ENCODE assay signal across 23 cellular contexts in genomic region chr7:7917593-7917992, GRCh38. TPM values are rescaled to one million over a fixed set of nuclear protein-coding genes. Genes with fewer than 3 reads are reported as not detected.
A peak's percentile ranks its signal among the peaks of the same experiment; 100 is the strongest.
DNase-seq lines count a peak whose midpoint lies in the region; ATAC-seq and TF ChIP-seq lines count a peak whose summit lies in the region.
"Had no signal": no experiment of that assay in that cellular context is flagged by ENCODE, and none has a peak within 500 bp of the region (broad histone marks: within the 10 kb centered on the region; RNA-seq: fewer than 3 reads in every experiment).

No MANE protein-coding gene starts in this region.

- BruUV-seq in IMR-90 (replicated peaks; lab: Mats Ljungman, UMichigan), result no TSS peak

- no peaks in the 10 kb centered on the region for H3K79me2 ChIP-seq in OCI-LY1 (ENCODE audit: insufficient read depth, low read length)

- H3K9me1 ChIP-seq in IMR-90 (ENCODE audit: insufficient read depth, low read length), result no peaks in the 10 kb centered on the region

- no peak overlapping the region for H3K56ac ChIP-seq in IMR-90 (ENCODE audit: extremely low read depth, insufficient read depth, low read length)

- 40% methylated on average over 1 of the region's 1 CpG; no CpG with 5 or more reads in 1 of the 2 experiments for WGBS in IMR-90 (ENCODE audit: extremely low coverage in 2 of 2, insufficient read length in 1 of 2), 2 experiments

- H3K18ac ChIP-seq in IMR-90 (ENCODE audit: low read depth, low read length), result no peak overlapping the region

- peaks cover 30% of the 10 kb centered on the region for H3K4me1 Mint-ChIP-seq in memory B cell
- peaks cover 8 to 11% of the 10 kb centered on the region in 2 donors for H3K4me1 Mint-ChIP-seq in effector memory CD8-positive, alpha-beta T cell (ENCODE audit: low read depth in 2 of 2)
- H3K4me1 Mint-ChIP-seq: CD14-positive monocyte had no signal

- H4K91ac ChIP-seq in IMR-90 (ENCODE audit: insufficient read depth, low read depth, low read length), result no peak overlapping the region

- H2BK120ac ChIP-seq in IMR-90 (ENCODE audit: low read depth, low read length), result no peak overlapping the region

- TF ChIP-seq CTCF in IMR-90 (conservative IDR thresholded peaks at IDR 0.05; ENCODE audit: low read depth, low read length) (no peak), OCI-LY1 (IDR thresholded peaks at IDR 0.05; ENCODE audit: low read length) (no peak)

- H3K27ac Mint-ChIP-seq in memory B cell, result peak overlapping the region; percentile 36
- H3K27ac Mint-ChIP-seq in effector memory CD8-positive, alpha-beta T cell, result no peak overlapping the region
- H3K27ac Mint-ChIP-seq: CD14-positive monocyte; CD4-positive, CD25-positive, alpha-beta regulatory T cell; CD8-positive, alpha-beta memory T cell had no signal

- H3K4me3 Mint-ChIP-seq in memory B cell, result no peak overlapping the region
- H3K4me3 Mint-ChIP-seq in effector memory CD8-positive, alpha-beta T cell, result no peak overlapping the region
- H3K4me3 Mint-ChIP-seq: CD14-positive monocyte; CD4-positive, alpha-beta memory T cell; CD4-positive, CD25-positive, alpha-beta regulatory T cell; CD8-positive, alpha-beta memory T cell had no signal

- TF ChIP-seq RAD21 in IMR-90 (IDR thresholded peaks at IDR 0.05; ENCODE audit: low read length), result no peak

- in situ Hi-C loops in IMR-90 (cut with MboI; ENCODE audit: low sequenced_read_pairs), result no loop called here

- H4K20me1 ChIP-seq in IMR-90 (ENCODE audit: insufficient read depth, low read length) (no peaks in the 10 kb centered on the region), OCI-LY1 (ENCODE audit: insufficient read depth, low read length) (no peaks in the 10 kb centered on the region)
- H4K20me1 ChIP-seq: BLaER1 had no signal

- H2AK9ac ChIP-seq in IMR-90 (replicated peaks; ENCODE audit: low read depth, low read length, poor library complexity), result no peak overlapping the region

- H3K27me3 Mint-ChIP-seq in memory B cell, result no peaks in the 10 kb centered on the region
- no peaks in the 10 kb centered on the region for H3K27me3 Mint-ChIP-seq in effector memory CD8-positive, alpha-beta T cell
- H3K27me3 Mint-ChIP-seq: CD4-positive, alpha-beta memory T cell; CD4-positive, CD25-positive, alpha-beta regulatory T cell; CD8-positive, alpha-beta memory T cell had no signal

- H3K4me1 ChIP-seq in IMR-90 (ENCODE audit: control insufficient read depth, insufficient read depth, low read length) (no peaks in the 10 kb centered on the region; the same call in 1 of the 2 replicates), OCI-LY1 (ENCODE audit: insufficient read depth, low read length, severe bottlenecking) (peaks cover 43% of the 10 kb centered on the region)
- H3K4me1 ChIP-seq: BE2C had no signal

- H3K36me3 Mint-ChIP-seq in memory B cell, result peaks cover 14% of the 10 kb centered on the region
- H3K36me3 Mint-ChIP-seq in effector memory CD8-positive, alpha-beta T cell (ENCODE audit: insufficient read depth), result peaks cover 6% of the 10 kb centered on the region
- H3K36me3 Mint-ChIP-seq: CD14-positive monocyte had no signal

- H2AFZ ChIP-seq in IMR-90 (replicated peaks; ENCODE audit: low read length, poor library complexity) (no peak overlapping the region), OCI-LY1 (ENCODE audit: low read length) (no peak overlapping the region)

- POLR2A ChIA-PET in IMR-90 (lab: Charles Lee; ENCODE audit: unreplicated experiment), result no interaction called here

- no peak overlapping the region for H4K5ac ChIP-seq in IMR-90 (ENCODE audit: low read depth, low read length)

- no peak overlapping the region for H3K14ac ChIP-seq in IMR-90 (replicated peaks; ENCODE audit: low read depth, low read length)

- H3K4me2 ChIP-seq in IMR-90 (ENCODE audit: low read depth, low read length) (no peak overlapping the region), OCI-LY1 (ENCODE audit: low read length) (no peak overlapping the region)
- H3K4me2 ChIP-seq: BLaER1 had no signal

- no peak overlapping the region for H3K4me3 ChIP-seq in IMR-90 (ENCODE audit: insufficient read depth, low read depth, low read length)
- H3K4me3 ChIP-seq in OCI-LY1 (ENCODE audit: low read depth, low read length, poor library complexity, severe bottlenecking), result no peak overlapping the region
- H3K4me3 ChIP-seq: BLaER1, GM12878 had no signal

- H4K8ac ChIP-seq in IMR-90 (ENCODE audit: low read depth in 2 of 2, low read length in 2 of 2), result no peak overlapping the region

- no peak overlapping the region for H3K23ac ChIP-seq in IMR-90 (ENCODE audit: low read depth, low read length)

- H3K9ac ChIP-seq in IMR-90 (ENCODE audit: low read depth, low read length) (no peak overlapping the region), OCI-LY1 (ENCODE audit: low read length) (no peak overlapping the region)
- H3K9ac ChIP-seq: BLaER1 had no signal

- no peak overlapping the region for H3K4ac ChIP-seq in IMR-90 (ENCODE audit: low read depth, low read length)

- H2BK5ac ChIP-seq in IMR-90 (ENCODE audit: low read depth, low read length, poor library complexity, severe bottlenecking), result no peak overlapping the region

- intact Hi-C loops in IMR-90 (cut with micrococcal nuclease), result no loop called here

- H3K27ac ChIP-seq in IMR-90 (ENCODE audit: insufficient read depth, low read length) (no peak overlapping the region), OCI-LY1 (ENCODE audit: low read depth, low read length, poor library complexity, severe bottlenecking) (peak overlapping the region; percentile 89)
- H3K27ac ChIP-seq: BLaER1 had no signal

- CTCF ChIA-PET in IMR-90 (lab: Yijun Ruan, JAX), result no interaction called here

- dilution Hi-C loops in IMR-90 (cut with HindIII; ENCODE audit: low sequenced_read_pairs, unreplicated experiment), result no loop called here

- no peaks in the 10 kb centered on the region for H3K9me3 Mint-ChIP-seq in memory B cell
- no peaks in the 10 kb centered on the region for H3K9me3 Mint-ChIP-seq in effector memory CD8-positive, alpha-beta T cell
- H3K9me3 Mint-ChIP-seq: CD4-positive, alpha-beta memory T cell; CD8-positive, alpha-beta memory T cell had no signal

- H3F3A ChIP-seq in OCI-LY1 (ENCODE audit: insufficient read depth, low read length), result no peaks in the 10 kb centered on the region

- H3K36me3 ChIP-seq in IMR-90 (ENCODE audit: control insufficient read depth, insufficient read depth, low read length) (no peaks in the 10 kb centered on the region), OCI-LY1 (ENCODE audit: insufficient read depth, low read length) (no peaks in the 10 kb centered on the region)
- H3K36me3 ChIP-seq: BE2C, BLaER1 had no signal

- no peak for TF ChIP-seq POLR2A in IMR-90 (IDR thresholded peaks at IDR 0.05; ENCODE audit: low read depth, low read length)

- DNase-seq in IMR-90 (no peak), memory B cell (ENCODE audit: low spot score in 2 of 2) (no peak), amniotic stem cell (lab: John Stamatoyannopoulos, UW) (no peak), SW 1271 (lab: John Stamatoyannopoulos, UW) (no peak)
- no peak for DNase-seq in effector memory CD8-positive, alpha-beta T cell
- DNase-seq: 8988T; ACHN; BE2C; C1 segment of cervical spinal cord; CD4-positive, alpha-beta memory T cell; CD4-positive, CD25-positive, alpha-beta regulatory T cell; CD8-positive, alpha-beta memory T cell; COR-L47; DMS 273 treated with DMSO at 0.1 percent for 48 hours; DMS153; DMS79; DND-41; EL; GDM1 had no signal

- no peaks in the 10 kb centered on the region for H3K9me3 ChIP-seq in IMR-90 (ENCODE audit: control insufficient read depth, insufficient read depth, low read length)
- H3K9me3 ChIP-seq in OCI-LY1 (ENCODE audit: low read length), result no peaks in the 10 kb centered on the region
- H3K9me3 ChIP-seq: BE2C, BLaER1 had no signal

- no peak overlapping the region for H2BK20ac ChIP-seq in IMR-90 (ENCODE audit: low read depth, low read length)

- no peaks in the 10 kb centered on the region for H3K9me2 ChIP-seq in OCI-LY1 (ENCODE audit: low read depth, low read length)

- no peak overlapping the region for H2BK15ac ChIP-seq in IMR-90 (ENCODE audit: low read depth, low read length)

- no peaks in the 10 kb centered on the region for H3K27me3 ChIP-seq in IMR-90 (ENCODE audit: control insufficient read depth, insufficient read depth, low read length)
- no peaks in the 10 kb centered on the region for H3K27me3 ChIP-seq in OCI-LY1 (ENCODE audit: insufficient read depth, low read length)
- H3K27me3 ChIP-seq: BE2C, BLaER1 had no signal

- H3K79me1 ChIP-seq in IMR-90 (ENCODE audit: low read depth in 1 of 2, low read length in 2 of 2), result no peaks in the 10 kb centered on the region

- no peak overlapping the region for H2AK5ac ChIP-seq in IMR-90 (ENCODE audit: low read depth, low read length)

- no peak for ATAC-seq in IMR-90 (ENCODE audit: low read depth)
- no peak for ATAC-seq in memory B cell (ENCODE audit: low read depth)
- ATAC-seq in effector memory CD8-positive, alpha-beta T cell (replicated peaks), result no peak
- ATAC-seq: GM12878 had no signal

TF ChIP-seq in IMR-90, 13 proteins besides CTCF, POLR2A, EP300 and RAD21:
- TF ChIP-seq MAFK (IDR thresholded peaks at IDR 0.05; ENCODE audit: low read depth, low read length) (peak; percentile 35; the same call in 1 of the 2 replicates), BHLHE40 (IDR thresholded peaks at IDR 0.05; ENCODE audit: low read depth, low read length) (no peak)

RNA-seq across cellular contexts. Expression of gene GLCCI1, which starts 51.0 kb away (rescaled TPM):
- 4.1 and 7.8 TPM in 2 replicates for total RNA-seq in IMR-90 (2012; rRNA removed)
- 6.2 and 8.9 TPM in 2 replicates for polyA plus RNA-seq in IMR-90 (2012; rRNA removed)
- polyA plus RNA-seq in IMR-90 (2012; cell fraction: cytosol; rRNA removed), result 2.3 and 3.1 TPM in 2 replicates
- 6.2 and 20.3 TPM in 2 replicates for polyA plus RNA-seq in IMR-90 (2012; cell fraction: nucleus; rRNA removed; ENCODE audit: low replicate concordance)
